Comparison of ENCODE assay signal across 1 cellular context in genomic region chr12:16344269-16344668, GRCh38.
TF ChIP-seq lines count a peak whose summit lies in the region.

No MANE protein-coding gene starts in this region.

TF ChIP-seq in K562, 482 proteins besides CTCF, POLR2A, EP300 and RAD21 (continued from another document):
- no peak for TF ChIP-seq REST (CRISPR knock-in tag; IDR thresholded peaks at IDR 0.05; ENCODE audit: low read depth)
